ENCODE assay signal across 8 cellular contexts in the genomic region with DNA sequence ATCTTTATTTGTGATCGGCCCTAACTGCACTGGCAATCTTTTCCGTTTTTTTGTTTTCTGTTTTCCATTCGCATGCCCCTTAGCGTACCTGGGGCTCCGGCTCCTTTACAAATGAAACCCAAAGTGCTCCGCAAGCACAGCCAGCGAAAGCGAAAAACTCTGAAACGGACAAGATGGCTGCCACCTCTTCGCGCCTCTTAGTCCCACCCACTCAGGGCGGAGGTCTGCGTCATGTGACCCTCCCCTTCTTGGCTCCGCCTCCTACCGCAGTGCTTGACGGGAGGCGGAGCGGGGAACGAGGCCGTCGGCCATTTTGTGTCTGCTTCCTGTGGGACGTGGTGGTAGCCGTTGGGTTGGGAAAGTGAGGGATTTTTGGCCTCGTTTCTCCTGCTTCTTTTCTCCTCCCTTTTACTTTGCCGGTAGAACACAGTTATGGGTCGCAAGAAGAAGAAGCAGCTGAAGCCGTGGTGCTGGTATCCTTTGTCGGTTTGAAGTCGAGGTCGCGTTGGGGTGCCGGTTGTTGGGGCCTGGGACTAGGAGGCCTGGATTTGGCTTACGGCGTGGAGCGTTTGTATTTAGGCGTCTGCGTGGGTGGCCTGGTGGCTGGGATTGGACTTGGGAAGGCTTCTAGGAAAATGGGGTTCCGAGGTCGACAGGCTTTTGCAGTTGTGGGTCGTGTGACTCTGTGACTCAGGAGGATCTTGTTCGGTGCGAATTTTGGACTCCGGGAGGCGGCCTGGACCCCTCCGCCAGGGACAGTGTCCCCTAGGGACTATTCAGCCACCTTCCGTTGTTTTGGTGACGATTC. TPM values are rescaled to one million over a fixed set of nuclear protein-coding genes. Genes with fewer than 3 reads are reported as not detected.
DNase-seq lines count a peak whose midpoint lies in the region; ATAC-seq and TF ChIP-seq lines count a peak whose summit lies in the region.

A gene (plus strand): TSS at position 304 of the 808 bp plus-strand sequence. CDS start 129 bp downstream, at position 433.

- no peaks in the 10 kb centered on the region for H3K27me3 ChIP-seq in OCI-LY3 (ENCODE audit: low read depth, low read length)

- TF ChIP-seq CTCF in OCI-LY3 (IDR thresholded peaks at IDR 0.05; ENCODE audit: low read depth, low read length) (no peak), endothelial cell (IDR thresholded peaks at IDR 0.05; ENCODE audit: unreplicated experiment) (no peak), mesothelial cell of epicardium (IDR thresholded peaks at IDR 0.05; ENCODE audit: unreplicated experiment) (no peak)

- peak within 1 kb of the TSS; percentile 100 for H3K27ac Mint-ChIP-seq in endothelial cell (ENCODE audit: unreplicated experiment)
- peak within 1 kb of the TSS; percentile 99 for H3K27ac Mint-ChIP-seq in mesothelial cell of epicardium

- H3K27me3 Mint-ChIP-seq in endothelial cell (ENCODE audit: unreplicated experiment) = peaks cover 14% of the 10 kb centered on the region
- no peaks in the 10 kb centered on the region for H3K27me3 Mint-ChIP-seq in mesothelial cell of epicardium (ENCODE audit: low read depth)

- H3K4me3 ChIP-seq in OCI-LY3 (ENCODE audit: low read length) = peak within 1 kb of the TSS; percentile 92

- H3K4me1 ChIP-seq in OCI-LY3 (ENCODE audit: low read length) = peaks cover 12% of the 10 kb centered on the region

- in situ Hi-C loops in Caki2 (cut with HindIII; ENCODE audit: low pct_unique_long_range_greater_than_20kb, low sequenced_read_pairs) = no loop called here

- peaks cover 60% of the 10 kb centered on the region for H3K79me2 ChIP-seq in OCI-LY3 (ENCODE audit: low read length)

- H3K9me3 ChIP-seq in OCI-LY3 (ENCODE audit: insufficient read depth, low read length) = no peaks in the 10 kb centered on the region

- peak within 1 kb of the TSS; percentile 86 for H3K27ac ChIP-seq in OCI-LY3 (ENCODE audit: low read length)

- peak within 1 kb of the TSS; percentile 100 for H3K4me3 Mint-ChIP-seq in endothelial cell (ENCODE audit: unreplicated experiment)
- H3K4me3 Mint-ChIP-seq in mesothelial cell of epicardium = peak within 1 kb of the TSS; percentile 95

- peaks cover 41% of the 10 kb centered on the region for H4K20me1 ChIP-seq in OCI-LY3 (ENCODE audit: insufficient read depth, low read length)

- peak within 1 kb of the TSS; percentile 50; the same call in 1 of the 2 replicates for H2AFZ ChIP-seq in OCI-LY3 (ENCODE audit: low read depth, low read length)

- ATAC-seq in GM21423 (IDR thresholded peaks at IDR 0.05; ENCODE audit: unreplicated experiment) = peak; percentile 93

- H3K36me3 Mint-ChIP-seq in endothelial cell (ENCODE audit: low read depth, unreplicated experiment) = peaks cover 16% of the 10 kb centered on the region
- H3K36me3 Mint-ChIP-seq in mesothelial cell of epicardium = peaks cover 4% of the 10 kb centered on the region

- peaks cover 30% of the 10 kb centered on the region for H3K4me1 Mint-ChIP-seq in endothelial cell (ENCODE audit: unreplicated experiment)
- H3K4me1 Mint-ChIP-seq in mesothelial cell of epicardium = peaks cover 30% of the 10 kb centered on the region

- H3K9me3 Mint-ChIP-seq in endothelial cell (ENCODE audit: unreplicated experiment) = no peaks in the 10 kb centered on the region
- no peaks in the 10 kb centered on the region for H3K9me3 Mint-ChIP-seq in mesothelial cell of epicardium

- peak within 1 kb of the TSS; percentile 94 for H3K9ac ChIP-seq in OCI-LY3 (ENCODE audit: low read length)

- DNase-seq in Caki2 (ENCODE audit: low read depth) (peak; percentile 95), HuH-7 (ENCODE audit: low spot score) (peak; percentile 77), endothelial cell (ENCODE audit: low spot score) (peak; percentile 91), mesothelial cell of epicardium (ENCODE audit: low spot score in 2 of 2, unreplicated experiment in 2 of 2) (peak; percentile 93 to 95)
- peak; percentile 95 for DNase-seq in activated CD8-positive, alpha-beta memory T cell treated with anti-CD3 and anti-CD28 coated beads, Interleukin-2, amount 50 U/mL, for 48 hours
- peak; percentile 90 to 92 for DNase-seq in stimulated activated CD8-positive, alpha-beta memory T cell treated with anti-CD3 and anti-CD28 coated beads, Interleukin-15, amount 100 ng/mL, for 48 hours (ENCODE audit: low read depth in 2 of 2)

- H3K36me3 ChIP-seq in OCI-LY3 (replicated peaks; ENCODE audit: low read depth, low read length) = peaks cover 34% of the 10 kb centered on the region

- H3K4me2 ChIP-seq in OCI-LY3 (ENCODE audit: low read length) = peak within 1 kb of the TSS; percentile 67

RNA-seq across cellular contexts. Expression of the gene that starts here (rescaled TPM):
- total RNA-seq in Caki2 (2014; rRNA removed; shearing (Covaris generic); ENCODE audit: low replicate concordance) = 83.6 and 93.9 TPM in 2 replicates
- 211 TPM for total RNA-seq in endothelial cell (ENCODE audit: unreplicated experiment)
- 221 to 240 TPM (median 231 TPM) in 3 replicates for total RNA-seq in mesothelial cell of epicardium

Comparison
In these comparisons a context has a peak if more than half of its experiments do, and no peak if none do; other contexts are left out.
1. Peak in every context shown above with its lines: DNase-seq, ATAC-seq, H3K4me3 ChIP-seq and H3K27ac ChIP-seq.